12 cellular contexts compared by ENCODE assay signal in genomic region chr19:4077011-4077382, GRCh38. TPM values are rescaled to one million over a fixed set of nuclear protein-coding genes. Genes with fewer than 3 reads are reported as not detected.
DNase-seq lines count a peak whose midpoint lies in the region; ATAC-seq and TF ChIP-seq lines count a peak whose summit lies in the region.
"Had no signal": no experiment of that assay in that cellular context is flagged by ENCODE, and none has a peak within 500 bp of the region (broad histone marks: within the 10 kb centered on the region; RNA-seq: fewer than 3 reads in every experiment).

No MANE protein-coding gene starts in this region.

- peak overlapping the region; percentile 38; the same call in 1 of the 2 replicates for H2AFZ ChIP-seq in OCI-LY7 (ENCODE audit: low read length)

- 60 to 100% methylated on average over 1 of the region's 3 CpGs for WGBS in esophagus squamous epithelium, 2 donors

- H3K4me3 ChIP-seq in OCI-LY7 (ENCODE audit: low read depth, low read length, poor library complexity, severe bottlenecking) (no peak overlapping the region), esophagus squamous epithelium (no peak overlapping the region), rectal smooth muscle tissue (ENCODE audit: low read length) (no peak overlapping the region)

- ATAC-seq in GM21367 (IDR thresholded peaks at IDR 0.05; ENCODE audit: unreplicated experiment) (no peak), HG02588 (IDR thresholded peaks at IDR 0.05; ENCODE audit: unreplicated experiment) (no peak)

- POLR2A ChIA-PET in OCI-LY7 (lab: Charles Lee): no interaction called here

- no peaks in the 10 kb centered on the region for H3K27me3 ChIP-seq in esophagus squamous epithelium
- no peaks in the 10 kb centered on the region for H3K27me3 ChIP-seq in rectal smooth muscle tissue (ENCODE audit: control insufficient read depth, insufficient read depth, low read length)

- BruUV-seq in OCI-LY7 (replicated peaks; lab: Mats Ljungman, UMichigan): no TSS peak

- H3K79me2 ChIP-seq in OCI-LY7 (ENCODE audit: insufficient read depth, low read depth, low read length): no peaks in the 10 kb centered on the region

- CTCF ChIA-PET in OCI-LY7 (lab: Charles Lee; ENCODE audit: unreplicated experiment): no interaction called here

- TF ChIP-seq POLR2A in esophagus squamous epithelium (IDR thresholded peaks at IDR 0.05): no peak

- no peak overlapping the region for H3K9ac ChIP-seq in rectal smooth muscle tissue (ENCODE audit: low read length)

- H3K9me3 ChIP-seq in OCI-LY7 (ENCODE audit: low read length) (no peaks in the 10 kb centered on the region), esophagus squamous epithelium (no peaks in the 10 kb centered on the region)
- H3K9me3 ChIP-seq: psoas muscle had no signal

- in situ Hi-C loops in G401 (cut with HindIII; ENCODE audit: low sequenced_read_pairs): no loop called here

- H3K4me1 ChIP-seq in OCI-LY7 (ENCODE audit: insufficient read depth, low read length, poor library complexity, severe bottlenecking) (peaks cover 20% of the 10 kb centered on the region), esophagus squamous epithelium (peaks cover 12 to 34% (median 13%) of the 10 kb centered on the region in 3 donors), rectal smooth muscle tissue (ENCODE audit: control insufficient read depth, insufficient read depth, low read length) (peaks cover 2% of the 10 kb centered on the region)

- H3K36me3 ChIP-seq in OCI-LY7 (ENCODE audit: insufficient read depth, low read length) (no peaks in the 10 kb centered on the region), esophagus squamous epithelium (no peaks in the 10 kb centered on the region), rectal smooth muscle tissue (ENCODE audit: control insufficient read depth, insufficient read depth, low read length) (no peaks in the 10 kb centered on the region)

- peak overlapping the region; percentile 60; the same call in 1 of the 2 replicates for H3K4me2 ChIP-seq in OCI-LY7 (ENCODE audit: low read length)

- intact Hi-C loops in OCI-LY7 (cut with micrococcal nuclease; ENCODE audit: unreplicated experiment): no loop called here
- intact Hi-C loops in esophagus squamous epithelium (cut with DNase I): no loop called here

- no peaks in the 10 kb centered on the region for H3K9me2 ChIP-seq in OCI-LY7 (ENCODE audit: insufficient read depth, low read length)

- no peak for TF ChIP-seq CTCF in OCI-LY7 (conservative IDR thresholded peaks at IDR 0.05; ENCODE audit: low read length)
- no peak for TF ChIP-seq CTCF in esophagus squamous epithelium (IDR thresholded peaks at IDR 0.05)

- DNase-seq in G401 (ENCODE audit: low spot score): peak; percentile 37
- no peak for DNase-seq in OCI-LY7 (ENCODE audit: low spot score)
- no peak for DNase-seq in esophagus squamous epithelium (lab: John Stamatoyannopoulos, UW)
- no peak for DNase-seq in HuH-7 (ENCODE audit: low spot score)
- DNase-seq in NCI-H1105 (lab: John Stamatoyannopoulos, UW): no peak
- DNase-seq: activated effector memory CD4-positive, alpha-beta T cell treated with Interleukin-2 at 50 U/mL for 16 hours; left cardiac atrium; NCI-H146 had no signal

- H3K27ac ChIP-seq in OCI-LY7 (ENCODE audit: low read depth, low read length, poor library complexity, severe bottlenecking) (no peak overlapping the region), esophagus squamous epithelium (peak overlapping the region in 3 of 4 donors; percentile 74 to 88 (median 85)), rectal smooth muscle tissue (ENCODE audit: low read depth, low read length) (peak overlapping the region; percentile 62)

- no peaks in the 10 kb centered on the region for H4K20me1 ChIP-seq in OCI-LY7 (ENCODE audit: insufficient read depth, low read length)

RNA-seq across cellular contexts. Expression of gene ZBTB7A, which starts 10.3 kb away (rescaled TPM):
- total RNA-seq in G401 (2014; rRNA removed; shearing (Covaris generic)): 12.8 and 13.3 TPM in 2 replicates
- total RNA-seq in OCI-LY7 (2014; rRNA removed; shearing (Covaris generic)): 13.1 and 17.2 TPM in 2 replicates
- 29.3 and 31.2 TPM in 2 replicates for total RNA-seq in OCI-LY7 (2022)
- 100 to 1,000 TPM in 1 of 4 donors, 10 to 100 TPM in 3; 60.5 to 187 (median 81.2) TPM for total RNA-seq in esophagus squamous epithelium

RNA-seq across cellular contexts. Expression of gene MAP2K2, which starts 46.9 kb away (rescaled TPM):
- 370 and 376 TPM in 2 replicates for total RNA-seq in G401 (2014; rRNA removed; shearing (Covaris generic))
- total RNA-seq in OCI-LY7 (2014; rRNA removed; shearing (Covaris generic)): 84.7 and 105 TPM in 2 replicates
- total RNA-seq in OCI-LY7 (2022) (116 and 120 TPM in 2 replicates), esophagus squamous epithelium (100 to 1,000 TPM in 1 of 4 donors, 10 to 100 TPM in 3; 76.9 to 128 (median 93.8) TPM)
